In genomic region chr11:96132437-96132836, GRCh38 we compare ENCODE assay signal across 23 cellular contexts.
DNase-seq lines count a peak whose midpoint lies in the region; ATAC-seq lines count a peak whose summit lies in the region.
"Had no signal": no experiment of that assay in that cellular context is flagged by ENCODE, and none has a peak within 500 bp of the region (broad histone marks: within the 10 kb centered on the region; RNA-seq: fewer than 3 reads in every experiment).

No MANE protein-coding gene starts in this region.

- no peak overlapping the region for H3K23ac ChIP-seq in mesenchymal stem cell (ENCODE audit: low read length in 2 of 2)

- H2BK120ac ChIP-seq in mesenchymal stem cell (ENCODE audit: low read depth, low read length) = no peak overlapping the region

- H2BK12ac ChIP-seq in mesenchymal stem cell (ENCODE audit: low read length in 2 of 2) = no peak overlapping the region

- no peak overlapping the region for H3K14ac ChIP-seq in mesenchymal stem cell (ENCODE audit: low read length in 2 of 2)

- peaks cover 21% of the 10 kb centered on the region for H3K79me1 ChIP-seq in mesenchymal stem cell (replicated peaks; ENCODE audit: low read length, poor library complexity, severe bottlenecking)

- WGBS in mesenchymal stem cell = no CpG with 5 or more reads among the region's 2 CpGs

- peaks cover 0 to 3% of the 10 kb centered on the region in 2 experiments for H3K36me3 ChIP-seq in mesenchymal stem cell (ENCODE audit: control insufficient read depth in 1 of 2, insufficient read depth in 2 of 2, low read depth in 1 of 2, low read length in 2 of 2)
- H3K36me3 ChIP-seq: BE2C, gastrocnemius medialis, transverse colon had no signal

- no peak overlapping the region for H4K91ac ChIP-seq in mesenchymal stem cell (ENCODE audit: low read length)

- no peak overlapping the region for H2BK5ac ChIP-seq in mesenchymal stem cell (ENCODE audit: low read depth, low read length, poor library complexity, severe bottlenecking)

- no peak overlapping the region for H3K27ac ChIP-seq in mesenchymal stem cell (ENCODE audit: low read length, poor library complexity, severe bottlenecking)
- H3K27ac ChIP-seq: 22Rv1, gastrocnemius medialis, KMS-11, transverse colon had no signal

- H3K4me1 ChIP-seq in mesenchymal stem cell (ENCODE audit: control insufficient read depth, insufficient read depth, low read depth, low read length) = no peaks in the 10 kb centered on the region

- H3K9me3 ChIP-seq in mesenchymal stem cell (ENCODE audit: control insufficient read depth, low read length) = no peaks in the 10 kb centered on the region
- H3K9me3 ChIP-seq: BE2C, gastrocnemius medialis, transverse colon had no signal

- H4K8ac ChIP-seq in mesenchymal stem cell (ENCODE audit: low read length) = no peak overlapping the region

- H3K4me3 ChIP-seq in mesenchymal stem cell (ENCODE audit: insufficient read depth in 1 of 2, low read depth in 1 of 2, low read length in 2 of 2) = no peak overlapping the region
- H3K4me3 ChIP-seq: gastrocnemius medialis, transverse colon had no signal

- no peak overlapping the region for H3K9ac ChIP-seq in mesenchymal stem cell (ENCODE audit: low read length)
- H3K9ac ChIP-seq: KMS-11 had no signal

- ATAC-seq in GM19397 (IDR thresholded peaks at IDR 0.05; ENCODE audit: unreplicated experiment) (peak; percentile 41), HG02678 (IDR thresholded peaks at IDR 0.05; ENCODE audit: unreplicated experiment) (no peak)
- ATAC-seq: gastrocnemius medialis had no signal

- H3K4ac ChIP-seq in mesenchymal stem cell (ENCODE audit: low read depth in 1 of 2, low read length in 2 of 2) = no peak overlapping the region

- no peaks in the 10 kb centered on the region for H3K27me3 ChIP-seq in mesenchymal stem cell (ENCODE audit: control insufficient read depth in 1 of 2, insufficient read depth in 1 of 2, low read length in 2 of 2)
- H3K27me3 ChIP-seq: BE2C, gastrocnemius medialis, transverse colon had no signal

- H3K18ac ChIP-seq in mesenchymal stem cell (ENCODE audit: low read depth in 1 of 2, low read length in 2 of 2) = no peak overlapping the region

- no peak overlapping the region for H2BK15ac ChIP-seq in mesenchymal stem cell (ENCODE audit: low read depth, poor library complexity, severe bottlenecking)

- DNase-seq in NCI-H446 treated with DMSO at 0.1 percent for 48 hours (lab: John Stamatoyannopoulos, UW) = peak; percentile 21
- DNase-seq in NCI-H446 (lab: John Stamatoyannopoulos, UW) = no peak
- peak; percentile 71 for DNase-seq in HT-29 (ENCODE audit: low spot score)
- peak; percentile 41 for DNase-seq in mesenchymal stem cell
- DNase-seq in NCI-H345 treated with DMSO at 0.1 percent for 48 hours (lab: John Stamatoyannopoulos, UW; ENCODE audit: unreplicated experiment) = no peak
- DNase-seq in DMS153 (lab: John Stamatoyannopoulos, UW) = no peak
- DNase-seq: activated CD4-positive, alpha-beta T cell treated with anti-CD3 and anti-CD28 coated beads for 1 hour; activated gamma-delta T cell; amygdala; BE2C; dermis blood vessel endothelial cell; gastrocnemius medialis; NCI-H2029; NCI-H345; NK-92 treated with Interleukin-12 subunit alpha and Interleukin-12 subunit beta, amount 100 ng/mL, for 24 hours; posterior cingulate gyrus; stimulated activated CD4-positive, alpha-beta T cell treated with anti-CD3 and anti-CD28 coated beads, Interleukin-2, amount 100 ng/mL, for 24 hours; T1000; transverse colon had no signal

- no peak overlapping the region for H2AFZ ChIP-seq in mesenchymal stem cell (ENCODE audit: low read depth, low read length)

- H2AK5ac ChIP-seq in mesenchymal stem cell (ENCODE audit: low read length, severe bottlenecking) = no peak overlapping the region

- H3K4me2 ChIP-seq in mesenchymal stem cell (ENCODE audit: low read length, poor library complexity, severe bottlenecking) = no peak overlapping the region
- H3K4me2 ChIP-seq: KMS-11 had no signal

Comparison
In these comparisons a context has a peak if more than half of its experiments do, and no peak if none do; other contexts are left out.
1. DNase-seq: peak in NCI-H446 treated with DMSO at 0.1 percent for 48 hours (single experiment), HT-29 (single experiment) and mesenchymal stem cell (single experiment); none in NCI-H446 (0 of 2), NCI-H345 treated with DMSO at 0.1 percent for 48 hours (single experiment) and DMS153 (single experiment).